In the genomic region with DNA sequence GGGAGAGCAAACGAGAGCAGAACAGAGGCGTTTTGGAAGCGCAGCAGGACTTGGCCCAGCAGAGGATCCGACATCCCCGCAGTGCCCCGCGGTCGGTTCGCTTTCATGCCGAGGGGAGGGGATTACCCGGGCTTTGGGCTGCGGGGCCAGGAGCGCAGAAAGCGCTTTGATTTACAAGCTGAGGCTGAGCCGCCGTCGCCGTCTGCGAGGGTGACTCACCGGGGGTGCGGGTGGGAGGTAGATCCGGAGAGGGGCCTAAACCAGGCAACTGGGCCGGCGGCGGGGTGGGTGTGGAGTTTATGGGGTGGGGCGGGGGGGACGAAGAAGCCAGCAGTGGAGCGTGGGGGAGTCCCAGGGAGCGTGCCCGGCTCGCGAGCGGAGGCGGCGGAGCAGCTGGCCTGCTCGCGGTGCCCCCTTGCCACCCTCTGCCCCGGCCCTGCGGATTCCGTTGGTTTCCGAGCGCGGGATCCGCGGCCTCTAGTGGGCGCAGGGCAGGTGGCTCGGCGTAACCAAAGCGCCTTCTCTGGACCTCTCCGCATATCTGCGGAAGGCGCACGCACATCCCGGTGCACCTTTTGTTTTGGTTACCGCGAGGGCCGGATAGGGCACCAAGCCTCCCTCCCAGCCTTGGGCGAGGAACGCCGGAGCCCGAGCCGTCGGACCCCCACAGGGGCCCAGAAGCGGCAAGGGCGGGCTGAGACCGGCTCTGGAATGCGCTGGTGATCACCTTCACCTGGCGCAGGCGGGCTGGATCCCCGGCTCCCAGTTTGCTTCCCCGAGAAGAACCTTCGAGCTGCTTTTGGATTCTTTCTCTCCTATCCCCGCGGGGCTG, we compare ENCODE assay signal across 8 cellular contexts. TPM values are rescaled to one million over a fixed set of nuclear protein-coding genes. Genes with fewer than 3 reads are reported as not detected.
DNase-seq lines count a peak whose midpoint lies in the region; ATAC-seq, FAIRE-seq and TF ChIP-seq lines count a peak whose summit lies in the region.

No MANE protein-coding gene starts in this region.

- FAIRE-seq in GM12878 (lab: Jason Lieb, UNC), result no peak

- H4K20me1 ChIP-seq in GM12878 (ENCODE audit: control insufficient read depth, insufficient read depth) (no peaks in the 10 kb centered on the region), smooth muscle cell (ENCODE audit: low read depth) (peaks cover 42% of the 10 kb centered on the region)

- peak; percentile 36 to 67 (median 55) for ATAC-seq in T-cell (replicated peaks in 1 of 4)
- peak; percentile 62 for ATAC-seq in GM12878
- ATAC-seq in HG02970 (IDR thresholded peaks at IDR 0.05; ENCODE audit: low FRiP score, unreplicated experiment), result no peak
- no peak for ATAC-seq in GM18519 (IDR thresholded peaks at IDR 0.05; ENCODE audit: low FRiP score, unreplicated experiment)

- H3K27ac ChIP-seq in GM12878 (ENCODE audit: control insufficient read depth, insufficient read depth) (no peak overlapping the region), iPS-18a (ENCODE audit: low read length) (no peak overlapping the region), smooth muscle cell (ENCODE audit: low read depth) (peak overlapping the region; percentile 31)

- CTCF ChIA-PET in BJ (lab: Yijun Ruan, JAX) (interaction anchor here (0.7 to 2.0 kb wide), 5 partner anchors 8 to 532 kb away, joined by 3 to 6 read pairs (median 3); no protein-coding TSS in a partner anchor), T-cell (lab: Charles Lee) (no interaction called here), GM12878 (lab: Yijun Ruan, JAX) (interaction anchor here (0.6 kb wide), 2 partner anchors 163 to 258 kb away, joined by 3 read pairs; no protein-coding TSS in a partner anchor)

- H3K4me1 ChIP-seq in GM12878 (ENCODE audit: control insufficient read depth, insufficient read depth, low read length) (no peaks in the 10 kb centered on the region), iPS-18a (ENCODE audit: control insufficient read depth, low read depth, low read length) (peaks cover 15% of the 10 kb centered on the region), smooth muscle cell (ENCODE audit: low read depth) (peaks cover 17% of the 10 kb centered on the region)

- DNase-seq in BJ (ENCODE audit: low read depth) (no peak), HCEC 1CT (peak; percentile 55), T-cell (peak in 22 of 34 experiments; percentile 1 to 73 (median 28)), GM12878 (ENCODE audit: low read depth, low spot score) (no peak), smooth muscle cell (lab: John Stamatoyannopoulos, UW; ENCODE audit: unreplicated experiment) (peak; percentile 22)

- H3K36me3 ChIP-seq in BJ (ENCODE audit: control insufficient read depth, insufficient read depth, low read length) (peaks cover 7% of the 10 kb centered on the region), GM12878 (ENCODE audit: control insufficient read depth in 2 of 2, insufficient read depth in 2 of 2, low read length in 1 of 2) (no peaks in the 10 kb centered on the region), iPS-18a (ENCODE audit: control insufficient read depth, low read depth, low read length) (peaks cover 19% of the 10 kb centered on the region), smooth muscle cell (ENCODE audit: low read depth) (no peaks in the 10 kb centered on the region)

- no peak overlapping the region for H3K9ac ChIP-seq in GM12878 (ENCODE audit: control insufficient read depth, insufficient read depth, low read length)
- peak overlapping the region; percentile 75 for H3K9ac ChIP-seq in iPS-18a (ENCODE audit: low read length)
- H3K9ac ChIP-seq in smooth muscle cell (ENCODE audit: low read depth), result peak overlapping the region; percentile 38

- H3K9me3 Mint-ChIP-seq in T-cell, result no peaks in the 10 kb centered on the region

- no peak overlapping the region for H2AFZ ChIP-seq in GM12878 (ENCODE audit: control insufficient read depth, low read depth, low read length)
- peak overlapping the region; percentile 92 for H2AFZ ChIP-seq in smooth muscle cell (ENCODE audit: low read depth)

- H3K4me3 Mint-ChIP-seq in T-cell, result peak overlapping the region; percentile 80 to 91 (median 80)

- SMC1A ChIA-PET in GM12878 (lab: Charles Lee; ENCODE audit: uncharacterized antibody, unreplicated experiment), result interaction anchor here (1.6 kb wide), 1 partner anchor 41 kb away, joined by 3 read pairs; no protein-coding TSS in a partner anchor

- H3K27me3 Mint-ChIP-seq in T-cell, result peaks cover 48 to 63% of the 10 kb centered on the region in 2 donors

- intact Hi-C loops in GM12878 (cut with micrococcal nuclease; ENCODE audit: unreplicated experiment), result loop anchor here (10.0 kb wide), 1 partner anchor 533 kb away; no protein-coding TSS in a partner anchor

- peak; percentile 56 for TF ChIP-seq CTCF in BJ (IDR thresholded peaks at IDR 0.05; ENCODE audit: insufficient read depth, low read depth, low read length)
- TF ChIP-seq CTCF in GM12878 (IDR thresholded peaks at IDR 0.05 in 2 of 3, conservative IDR thresholded peaks at IDR 0.05 in 1 of 3; ENCODE audit: control insufficient read depth in 2 of 3, extremely low read depth in 1 of 3, insufficient read depth in 1 of 3, low read depth in 3 of 3, low read length in 3 of 3), result peak; percentile 17 to 40 (median 27); a peak in 3 of 6 replicates
- TF ChIP-seq CTCF in smooth muscle cell (IDR thresholded peaks at IDR 0.05; ENCODE audit: borderline replicate concordance, insufficient read depth, poor library complexity, severe bottlenecking), result peak; percentile 29

- H3K27ac Mint-ChIP-seq in T-cell, result no peak overlapping the region

- no peaks in the 10 kb centered on the region for H3K27me3 ChIP-seq in BJ (ENCODE audit: control insufficient read depth, insufficient read depth, low read length)
- peaks cover 16 to 32% of the 10 kb centered on the region in 2 experiments for H3K27me3 ChIP-seq in GM12878 (replicated peaks in 1 of 2; ENCODE audit: control insufficient read depth in 2 of 2, insufficient read depth in 2 of 2, low read length in 1 of 2)
- H3K27me3 ChIP-seq in iPS-18a (ENCODE audit: control insufficient read depth, insufficient read depth, low read length), result peaks cover 15% of the 10 kb centered on the region
- no peaks in the 10 kb centered on the region for H3K27me3 ChIP-seq in smooth muscle cell (ENCODE audit: low read depth)

- peaks cover 16 to 26% (median 25%) of the 10 kb centered on the region in 3 donors for H3K4me1 Mint-ChIP-seq in T-cell

- no peak for TF ChIP-seq EP300 in GM12878 (IDR thresholded peaks at IDR 0.05; ENCODE audit: borderline replicate concordance in 1 of 2, control insufficient read depth in 1 of 2, low read depth in 2 of 2, low read length in 2 of 2)

- H3K4me3 ChIP-seq in BJ (ENCODE audit: low read depth, low read length) (peak overlapping the region; percentile 94), GM12878 (peak overlapping the region; percentile 72), iPS-18a (ENCODE audit: low read length) (peak overlapping the region; percentile 89), smooth muscle cell (peak overlapping the region; percentile 87)

- H3F3A ChIP-seq in smooth muscle cell (ENCODE audit: low read depth), result peaks cover 5% of the 10 kb centered on the region

- no peaks in the 10 kb centered on the region for H3K36me3 Mint-ChIP-seq in T-cell

- 0 out of 2 replicates have a peak, but pooled peaks have one; percentile 10 for TF ChIP-seq RAD21 in GM12878 (IDR thresholded peaks at IDR 0.05; ENCODE audit: insufficient read depth, low read depth, low read length)

- RAD21 ChIA-PET in GM12878 (lab: Charles Lee; ENCODE audit: unreplicated experiment), result no interaction called here

- 14% methylated on average over 58 of the region's 74 CpGs for WGBS in GM12878 (ENCODE audit: insufficient coverage, insufficient replicate concordance, low lambda C conversion rate, missing lambda C conversion rate)
- under 1% methylated on average over 65 of the region's 74 CpGs for WGBS in smooth muscle cell (ENCODE audit: low lambda C conversion rate)

- no peak for TF ChIP-seq POLR2A in GM12878 (IDR thresholded peaks at IDR 0.05; ENCODE audit: low read depth, low read length)

- BruUV-seq in GM12878 (replicated peaks; lab: Mats Ljungman, UMichigan), result no TSS peak

- H3K79me2 ChIP-seq in GM12878 (ENCODE audit: control insufficient read depth, insufficient read depth, low read length) (no peaks in the 10 kb centered on the region), smooth muscle cell (ENCODE audit: low read depth) (no peaks in the 10 kb centered on the region)

- H3K9me3 ChIP-seq in GM12878 (replicated peaks; ENCODE audit: control insufficient read depth, insufficient read depth, low read length) (no peaks in the 10 kb centered on the region), iPS-18a (ENCODE audit: control insufficient read depth, low read depth, low read length) (no peaks in the 10 kb centered on the region), smooth muscle cell (replicated peaks; ENCODE audit: low read depth) (no peaks in the 10 kb centered on the region)

- H3K4me2 ChIP-seq in GM12878 (ENCODE audit: control insufficient read depth, insufficient read depth), result peak overlapping the region; percentile 98
- peak overlapping the region; percentile 99 for H3K4me2 ChIP-seq in smooth muscle cell

- POLR2A ChIA-PET in BJ (lab: Charles Lee), result interaction anchor here (0.6 kb wide), 2 partner anchors 130 to 313 kb away, joined by 7 to 18 read pairs; no protein-coding TSS in a partner anchor
- POLR2A ChIA-PET in T-cell (lab: Charles Lee), result no interaction called here
- POLR2A ChIA-PET in GM12878 (lab: Charles Lee), result interaction anchor here (0.7 kb wide), 1 partner anchor 58 kb away, joined by 6 read pairs; no protein-coding TSS in a partner anchor

- in situ Hi-C loops in GM12878 (cut with MboI), result no loop called here

RNA-seq across cellular contexts. Expression of a gene that starts 2.6 kb away (rescaled TPM):
- 4.7 and 7.9 TPM in 2 replicates for polyA plus RNA-seq in BJ (2011; rRNA removed)
- polyA minus RNA-seq in BJ (2011; rRNA and poly(A)+ RNA removed), result 10.9 and 14.4 TPM in 2 replicates
- total RNA-seq in T-cell, result under 1 TPM in 3 of 5 donors, not detected in 2; 0.12 to 0.22 (median 0.13) TPM
- 0.07 and 0.13 TPM in 2 replicates for total RNA-seq in GM12878 (2013; cell fraction: nucleolus; rRNA removed)
- 0.05 and 0.06 TPM in 2 replicates for total RNA-seq in GM12878 (2014; rRNA removed)
- total RNA-seq in GM12878 (2014; rRNA removed; fragmentation: Illumina TruSeq; extraction: Trizol), result 0.04 TPM in 1 of 2 replicates, not detected in the other
- 0.26 TPM in 1 of 2 replicates, not detected in the other for total RNA-seq in GM12878 (2021)
- not detected for polyA plus RNA-seq in GM12878 (2011; ENCODE audit: low read depth)
- polyA plus RNA-seq in GM12878 (2011; rRNA removed), result 0.06 and 0.07 TPM in 2 replicates
- 0.07 TPM in 2 replicates for polyA plus RNA-seq in GM12878 (2011; cell fraction: cytosol; rRNA removed)
- 0.03 and 0.07 TPM in 2 replicates for polyA plus RNA-seq in GM12878 (2011; cell fraction: nucleus; rRNA removed)
- 0.07 TPM in 1 of 2 replicates, not detected in the other for polyA plus RNA-seq in GM12878 (2012)
- polyA plus RNA-seq in GM12878 (2014; fragmentation: Illumina TruSeq; extraction: Trizol), result 0.04 TPM in 1 of 2 replicates, not detected in the other
- not detected for polyA plus RNA-seq in GM12878 (2014; fragmentation: Nextera tagmentation; extraction: Ambion mirVana)
- not detected in 2 replicates for polyA plus RNA-seq in GM12878 (2014; rRNA removed)
- polyA plus RNA-seq in GM12878 (2016; fragmentation: Nextera tagmentation; extraction: Ambion mirVana), result not detected
- polyA minus RNA-seq in GM12878 (2011; rRNA and poly(A)+ RNA removed), result under 0.01 TPM in 1 of 2 replicates, not detected in the other
- not detected in 2 replicates for polyA minus RNA-seq in GM12878 (2011; cell fraction: cytosol; rRNA and poly(A)+ RNA removed)
- not detected in 2 replicates for polyA minus RNA-seq in GM12878 (2011; cell fraction: nucleus; rRNA and poly(A)+ RNA removed)
- 12.3 and 13.3 TPM in 2 replicates for total RNA-seq in smooth muscle cell
- polyA plus RNA-seq in smooth muscle cell, result 1.3 and 2.1 TPM in 2 replicates

RNA-seq across cellular contexts. Expression of a gene that starts 13.0 kb away (rescaled TPM):
- polyA plus RNA-seq in BJ (2011; rRNA removed) (30.8 and 51.8 TPM in 2 replicates), GM12878 (2011; rRNA removed) (51.7 and 68.0 TPM in 2 replicates), GM12878 (2014; fragmentation: Illumina TruSeq; extraction: Trizol) (47.4 and 51.5 TPM in 2 replicates), GM12878 (2014; fragmentation: Nextera tagmentation; extraction: Ambion mirVana) (10 to 100 TPM; 62.0 to 67.4 TPM), GM12878 (2014; rRNA removed) (23.8 and 34.2 TPM in 2 replicates), GM12878 (2016; fragmentation: Nextera tagmentation; extraction: Ambion mirVana) (10 to 100 TPM; 28.6 to 29.2 TPM), smooth muscle cell (28.1 and 31.6 TPM in 2 replicates)
- polyA minus RNA-seq in BJ (2011; rRNA and poly(A)+ RNA removed), result 38.0 and 43.1 TPM in 2 replicates
- total RNA-seq in T-cell (10 to 100 TPM; 14.7 to 24.8 (median 19.2) TPM), GM12878 (2014; rRNA removed) (29.0 and 29.4 TPM in 2 replicates), GM12878 (2014; rRNA removed; fragmentation: Illumina TruSeq; extraction: Trizol) (48.7 and 52.5 TPM in 2 replicates), GM12878 (2021) (26.5 and 28.9 TPM in 2 replicates), smooth muscle cell (48.8 and 62.7 TPM in 2 replicates)
- total RNA-seq in GM12878 (2013; cell fraction: nucleolus; rRNA removed), result 121 and 132 TPM in 2 replicates
- 17.7 TPM for polyA plus RNA-seq in GM12878 (2011; ENCODE audit: low read depth)
- 30.3 and 38.2 TPM in 2 replicates for polyA plus RNA-seq in GM12878 (2011; cell fraction: cytosol; rRNA removed)
- polyA plus RNA-seq in GM12878 (2011; cell fraction: nucleus; rRNA removed), result 19.2 and 24.7 TPM in 2 replicates
- 24.6 and 27.5 TPM in 2 replicates for polyA plus RNA-seq in GM12878 (2012)
- 28.5 and 38.9 TPM in 2 replicates for polyA minus RNA-seq in GM12878 (2011; rRNA and poly(A)+ RNA removed)
- polyA minus RNA-seq in GM12878 (2011; cell fraction: cytosol; rRNA and poly(A)+ RNA removed), result 7.9 and 14.9 TPM in 2 replicates
- polyA minus RNA-seq in GM12878 (2011; cell fraction: nucleus; rRNA and poly(A)+ RNA removed), result 34.1 and 59.9 TPM in 2 replicates

Comparison
In these comparisons a context has a peak if more than half of its experiments do, and no peak if none do; other contexts are left out.
1. DNase-seq: peak in HCEC 1CT (single experiment), T-cell (22 of 34) and smooth muscle cell (single experiment); none in BJ (single experiment) and GM12878 (single experiment).
2. ATAC-seq: peak in T-cell (4 of 4) and GM12878 (single experiment); none in HG02970 (single experiment) and GM18519 (single experiment).
3. RNA of a gene that starts 2.6 kb away (total RNA-seq): 12.3 to 13.3 TPM in smooth muscle cell; 0.12 to 0.22 TPM in T-cell and 0.04 to 0.26 TPM in GM12878; every median in the first group is over 10 times any median in the second.
4. CTCF ChIA-PET loops: an anchor here in BJ (0.7 to 2.0 kb wide) and GM12878 (0.6 kb wide); none called in T-cell.
5. POLR2A ChIA-PET loops: an anchor here in BJ (0.6 kb wide) and GM12878 (0.7 kb wide); none called in T-cell.
6. Peak in every context shown above with its lines, with median percentiles within 50 percentile points of each other: H3K4me3 ChIP-seq and CTCF ChIP-seq.